Comparison of ENCODE assay signal across 23 cellular contexts in the genomic region with DNA sequence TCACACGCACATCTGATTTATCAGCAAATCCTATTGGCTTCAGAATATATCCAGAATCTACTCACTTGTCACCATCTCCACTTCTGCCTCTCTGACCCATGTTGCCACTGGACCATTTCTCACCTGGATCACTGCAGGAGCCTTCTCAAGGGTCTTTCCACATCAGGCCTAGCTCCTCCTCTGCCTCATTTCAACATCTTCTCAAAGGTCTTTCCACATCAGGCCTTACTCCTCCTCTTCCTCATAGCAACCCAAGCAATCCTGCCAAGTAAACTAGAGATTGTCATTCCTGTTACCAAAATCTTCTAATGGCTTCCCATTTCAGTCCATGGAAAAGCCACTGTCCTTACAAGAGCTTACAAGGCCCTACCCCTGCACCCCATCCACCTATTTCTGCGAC.
"Had no signal": no experiment of that assay in that cellular context is flagged by ENCODE, and none has a peak within 500 bp of the region (broad histone marks: within the 10 kb centered on the region; RNA-seq: fewer than 3 reads in every experiment).

No MANE protein-coding gene starts in this region.

- H3K4me1 Mint-ChIP-seq: immature natural killer cell; memory B cell; mesothelial cell of epicardium; natural killer cell; stimulated activated naive B cell treated with anti-CD40 and anti-IgM and Interleukin-4, amounts not matched to agents 10 μg/mL and 1 μg/mL and 100 μg/mL, for 72 hours had no signal

- ATAC-seq: effector memory CD8-positive, alpha-beta T cell; foreskin keratinocyte; lower lobe of right lung; natural killer cell; stimulated activated naive B cell treated with anti-CD40 and anti-IgM and Interleukin-4, amounts not matched to agents 10 μg/mL and 1 μg/mL and 100 μg/mL, for 72 hours had no signal

- H3K4me3 ChIP-seq: esophagus muscularis mucosa, left ventricle myocardium inferior, lower lobe of right lung, ovary, right atrium auricular region, sigmoid colon, skin epidermis, stomach, thoracic aorta, transverse colon had no signal

- H3K36me3 ChIP-seq: esophagus muscularis mucosa, left ventricle myocardium inferior, lower lobe of right lung, ovary, right atrium auricular region, sigmoid colon, stomach, thoracic aorta, transverse colon had no signal

- H3K4me1 ChIP-seq: esophagus muscularis mucosa, foreskin keratinocyte, left ventricle myocardium inferior, lower lobe of right lung, right atrium auricular region, sigmoid colon, stomach, transverse colon had no signal

- H3K9me3 Mint-ChIP-seq: effector memory CD8-positive, alpha-beta T cell; immature natural killer cell; memory B cell; natural killer cell; stimulated activated naive B cell treated with anti-CD40 and anti-IgM and Interleukin-4, amounts not matched to agents 10 μg/mL and 1 μg/mL and 100 μg/mL, for 72 hours had no signal

- H3K4me3 Mint-ChIP-seq: effector memory CD8-positive, alpha-beta T cell; immature natural killer cell; memory B cell; mesothelial cell of epicardium; natural killer cell; neural crest cell; stimulated activated naive B cell treated with anti-CD40 and anti-IgM and Interleukin-4, amounts not matched to agents 10 μg/mL and 1 μg/mL and 100 μg/mL, for 72 hours had no signal

- H3K27ac ChIP-seq: epithelial cell of prostate, esophagus muscularis mucosa, foreskin keratinocyte, left ventricle myocardium inferior, lower lobe of right lung, ovary, right atrium auricular region, sigmoid colon, skin epidermis, stomach, thoracic aorta, transverse colon had no signal

- H3K27me3 Mint-ChIP-seq: stimulated activated naive B cell treated with anti-CD40 and anti-IgM and Interleukin-4, amounts not matched to agents 10 μg/mL and 1 μg/mL and 100 μg/mL, for 72 hours had no signal

- H3K27ac Mint-ChIP-seq: effector memory CD8-positive, alpha-beta T cell; immature natural killer cell; memory B cell; mesothelial cell of epicardium; natural killer cell; stimulated activated naive B cell treated with anti-CD40 and anti-IgM and Interleukin-4, amounts not matched to agents 10 μg/mL and 1 μg/mL and 100 μg/mL, for 72 hours had no signal

- H3K36me3 Mint-ChIP-seq: immature natural killer cell; memory B cell; mesothelial cell of epicardium; natural killer cell; stimulated activated naive B cell treated with anti-CD40 and anti-IgM and Interleukin-4, amounts not matched to agents 10 μg/mL and 1 μg/mL and 100 μg/mL, for 72 hours had no signal

- DNase-seq: effector memory CD8-positive, alpha-beta T cell; foreskin keratinocyte; immature natural killer cell; left ventricle myocardium inferior; lower lobe of right lung; natural killer cell; nucleus accumbens; ovary; sigmoid colon; stimulated activated CD4-positive, alpha-beta T cell treated with anti-CD3 and anti-CD28 coated beads, Interleukin-2, amount 100 ng/mL, for 24 hours; stimulated activated CD4-positive, alpha-beta T cell treated with anti-CD3 and anti-CD28 coated beads, Interleukin-4, amount 100 ng/mL, for 4 hours; stimulated activated naive B cell treated with anti-CD40 and anti-IgM and Interleukin-4, amounts not matched to agents 10 μg/mL and 1 μg/mL and 100 μg/mL, for 72 hours; stomach; substantia nigra; transverse colon had no signal

- H3K27me3 ChIP-seq: foreskin keratinocyte, ovary, right atrium auricular region, sigmoid colon, stomach, transverse colon had no signal
